Comparison of ENCODE assay signal across 8 cellular contexts in the genomic region with DNA sequence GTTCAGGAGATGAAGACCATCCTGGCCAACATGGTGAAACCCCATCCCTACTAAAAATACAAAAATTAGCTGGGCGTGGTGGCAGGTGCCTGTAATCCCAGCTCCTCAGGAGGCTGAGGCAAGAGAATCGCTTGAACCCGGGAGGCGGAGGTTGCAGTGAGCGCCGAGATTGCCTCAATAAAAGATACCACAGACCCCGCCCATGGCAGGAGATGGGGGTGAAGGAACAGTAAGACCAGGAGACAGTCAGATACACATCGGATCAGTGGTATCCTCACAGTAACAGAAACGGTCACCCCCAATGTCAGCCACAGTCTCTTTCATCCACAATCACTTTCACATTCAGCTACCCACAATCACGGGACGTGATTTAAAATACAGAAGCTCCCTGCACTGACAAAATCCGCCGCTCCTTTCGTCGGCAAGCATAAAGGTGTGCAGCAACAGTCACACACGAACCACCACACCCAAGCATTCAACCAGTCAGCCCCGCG. TPM values are rescaled to one million over a fixed set of nuclear protein-coding genes. Genes with fewer than 3 reads are reported as not detected.
DNase-seq lines count a peak whose midpoint lies in the region; ATAC-seq and TF ChIP-seq lines count a peak whose summit lies in the region.
"Not testable (repeated sequence)": the region's sequence is repeated elsewhere in the genome, so short reads cannot be mapped to it uniquely, and the experiment has no call there.

No MANE protein-coding gene starts in this region.

- BruUV-seq in OCI-LY7 (replicated peaks; lab: Mats Ljungman, UMichigan), result TSS peak; percentile 86

- peak overlapping the region; percentile 65 for H3K4me2 ChIP-seq in OCI-LY7 (ENCODE audit: low read length)

- H3K9me3 ChIP-seq in OCI-LY7 (ENCODE audit: low read length); mucosa of rectum (ENCODE audit: control insufficient read depth in 2 of 2, low read length in 2 of 2): not testable (repeated sequence)

- peaks cover 11% of the 10 kb centered on the region for H3K4me1 Mint-ChIP-seq in activated naive CD8-positive, alpha-beta T cell treated with anti-CD3 and anti-CD28 coated beads, Interleukin-2, amount 10 ng/mL, durations not matched to agents 7 days and 5 days
- H3K4me1 Mint-ChIP-seq in stimulated activated naive B cell treated with anti-CD40 and anti-IgM and Interleukin-4, amounts not matched to agents 10 μg/mL and 1 μg/mL and 100 μg/mL, for 72 hours, result peaks cover 7 to 23% of the 10 kb centered on the region in 2 donors

- POLR2A ChIA-PET in OCI-LY7 (lab: Charles Lee), result interaction anchor here (0.6 to 1.7 kb wide), 10 partner anchors 9 to 519 kb away, joined by 3 to 4 read pairs (median 3); partner anchors contain the start of genes ZNF570 and ZNF585A
- POLR2A ChIA-PET in activated naive CD8-positive, alpha-beta T cell treated with anti-CD3 and anti-CD28 coated beads, Interleukin-2, amount 10 ng/mL, durations not matched to agents 7 days and 5 days (lab: Charles Lee), result interaction anchor here (0.6 to 2.7 kb wide), 19 partner anchors 10 to 881 kb away, joined by 3 to 43 read pairs (median 4); partner anchors contain the start of genes ZNF345, ZNF383, ZNF420 and ZNF540

- H3K4me3 ChIP-seq in OCI-LY7 (ENCODE audit: low read depth, low read length, poor library complexity, severe bottlenecking) (peak overlapping the region; percentile 71), fibroblast of pulmonary artery (replicated peaks; ENCODE audit: low read depth, low read length) (peak overlapping the region; percentile 69), mucosa of rectum (ENCODE audit: low read length in 2 of 2) (peak overlapping the region; percentile 73 to 90)

- CTCF ChIA-PET in OCI-LY7 (lab: Charles Lee; ENCODE audit: unreplicated experiment), result not testable (repeated sequence)

- H3K27me3 Mint-ChIP-seq in activated naive CD8-positive, alpha-beta T cell treated with anti-CD3 and anti-CD28 coated beads, Interleukin-2, amount 10 ng/mL, durations not matched to agents 7 days and 5 days; stimulated activated naive B cell treated with anti-CD40 and anti-IgM and Interleukin-4, amounts not matched to agents 10 μg/mL and 1 μg/mL and 100 μg/mL, for 72 hours: not testable (repeated sequence)

- H4K20me1 ChIP-seq in OCI-LY7 (ENCODE audit: insufficient read depth, low read length), result not testable (repeated sequence)

- DNase-seq in COLO829 (ENCODE audit: low spot score), result peak; percentile 13
- not testable (repeated sequence) for DNase-seq in OCI-LY7 (ENCODE audit: low spot score); activated naive CD8-positive, alpha-beta T cell treated with anti-CD3 and anti-CD28 coated beads, Interleukin-2, amount 10 ng/mL, durations not matched to agents 7 days and 5 days; fibroblast of pulmonary artery (ENCODE audit: low read depth); stimulated activated naive B cell treated with anti-CD40 and anti-IgM and Interleukin-4, amounts not matched to agents 10 μg/mL and 1 μg/mL and 100 μg/mL, for 72 hours

- not testable (repeated sequence) for TF ChIP-seq CTCF in OCI-LY7 (conservative IDR thresholded peaks at IDR 0.05; ENCODE audit: low read length); fibroblast of pulmonary artery (IDR thresholded peaks at IDR 0.05; ENCODE audit: low read length, missing control alignments)

- H3K27ac Mint-ChIP-seq in activated naive CD8-positive, alpha-beta T cell treated with anti-CD3 and anti-CD28 coated beads, Interleukin-2, amount 10 ng/mL, durations not matched to agents 7 days and 5 days, result peak overlapping the region; percentile 97
- H3K27ac Mint-ChIP-seq in stimulated activated naive B cell treated with anti-CD40 and anti-IgM and Interleukin-4, amounts not matched to agents 10 μg/mL and 1 μg/mL and 100 μg/mL, for 72 hours, result peak overlapping the region; percentile 99

- peaks cover 19% of the 10 kb centered on the region for H3K36me3 Mint-ChIP-seq in activated naive CD8-positive, alpha-beta T cell treated with anti-CD3 and anti-CD28 coated beads, Interleukin-2, amount 10 ng/mL, durations not matched to agents 7 days and 5 days
- H3K36me3 Mint-ChIP-seq in stimulated activated naive B cell treated with anti-CD40 and anti-IgM and Interleukin-4, amounts not matched to agents 10 μg/mL and 1 μg/mL and 100 μg/mL, for 72 hours, result peaks cover 19 to 23% of the 10 kb centered on the region in 2 donors

- H3K79me2 ChIP-seq in OCI-LY7 (ENCODE audit: insufficient read depth, low read depth, low read length), result not testable (repeated sequence)

- intact Hi-C loops in OCI-LY7 (cut with micrococcal nuclease; ENCODE audit: unreplicated experiment), result loop anchor here (2.0 to 5.0 kb wide), 2 partner anchors 54 to 843 kb away; partner anchors contain the start of gene ZNF260

- ATAC-seq in GM21515 (IDR thresholded peaks at IDR 0.05; ENCODE audit: unreplicated experiment), result peak; percentile 22
- ATAC-seq in HG03159 (IDR thresholded peaks at IDR 0.05; ENCODE audit: unreplicated experiment), result peak; percentile 27
- peak; percentile 50 for ATAC-seq in activated naive CD8-positive, alpha-beta T cell treated with anti-CD3 and anti-CD28 coated beads, Interleukin-2, amount 10 ng/mL, durations not matched to agents 7 days and 5 days (ENCODE audit: low read depth)
- ATAC-seq in stimulated activated naive B cell treated with anti-CD40 and anti-IgM and Interleukin-4, amounts not matched to agents 10 μg/mL and 1 μg/mL and 100 μg/mL, for 72 hours (replicated peaks), result peak; percentile 40 to 41

- not testable (repeated sequence) for H3K27me3 ChIP-seq in mucosa of rectum (ENCODE audit: control insufficient read depth in 2 of 2, insufficient read depth in 2 of 2, low read length in 2 of 2)

- not testable (repeated sequence) for H3K9me2 ChIP-seq in OCI-LY7 (ENCODE audit: insufficient read depth, low read length)

- H3K36me3 ChIP-seq in OCI-LY7 (ENCODE audit: insufficient read depth, low read length), result peaks cover 16% of the 10 kb centered on the region
- H3K36me3 ChIP-seq in mucosa of rectum (ENCODE audit: control insufficient read depth in 2 of 2, insufficient read depth in 2 of 2, low read length in 2 of 2), result not testable (repeated sequence)

- not testable (repeated sequence) for H3K4me1 ChIP-seq in OCI-LY7 (ENCODE audit: insufficient read depth, low read length, poor library complexity, severe bottlenecking); mucosa of rectum (ENCODE audit: control insufficient read depth in 2 of 2, insufficient read depth in 2 of 2, low read length in 2 of 2)

- peak overlapping the region; percentile 30 for H3K27ac ChIP-seq in OCI-LY7 (ENCODE audit: low read depth, low read length, poor library complexity, severe bottlenecking)
- H3K27ac ChIP-seq in mucosa of rectum (ENCODE audit: low read depth in 2 of 2, low read length in 2 of 2), result peak overlapping the region; percentile 84 to 85

- H2AFZ ChIP-seq in OCI-LY7 (ENCODE audit: low read length), result peak overlapping the region; percentile 72; the same call in 1 of the 2 replicates

- H3K9me3 Mint-ChIP-seq in activated naive CD8-positive, alpha-beta T cell treated with anti-CD3 and anti-CD28 coated beads, Interleukin-2, amount 10 ng/mL, durations not matched to agents 7 days and 5 days, result peaks cover 19% of the 10 kb centered on the region
- peaks cover 11 to 12% of the 10 kb centered on the region in 2 donors for H3K9me3 Mint-ChIP-seq in stimulated activated naive B cell treated with anti-CD40 and anti-IgM and Interleukin-4, amounts not matched to agents 10 μg/mL and 1 μg/mL and 100 μg/mL, for 72 hours

- peak overlapping the region; percentile 60 to 85 for H3K9ac ChIP-seq in mucosa of rectum (ENCODE audit: low read depth in 1 of 2, low read length in 2 of 2)

- peak overlapping the region; percentile 96 for H3K4me3 Mint-ChIP-seq in activated naive CD8-positive, alpha-beta T cell treated with anti-CD3 and anti-CD28 coated beads, Interleukin-2, amount 10 ng/mL, durations not matched to agents 7 days and 5 days
- H3K4me3 Mint-ChIP-seq in stimulated activated naive B cell treated with anti-CD40 and anti-IgM and Interleukin-4, amounts not matched to agents 10 μg/mL and 1 μg/mL and 100 μg/mL, for 72 hours, result peak overlapping the region; percentile 96 to 99

RNA-seq across cellular contexts. Expression of gene ZNF527, which starts 0.5 kb away (rescaled TPM):
- 7.9 and 9.2 TPM in 2 replicates for total RNA-seq in OCI-LY7 (2014; rRNA removed; shearing (Covaris generic))
- total RNA-seq in OCI-LY7 (2022), result 5.4 and 9.6 TPM in 2 replicates
- 1 to 10 TPM; 8.7 to 9.0 TPM for total RNA-seq in activated naive CD8-positive, alpha-beta T cell treated with anti-CD3 and anti-CD28 coated beads, Interleukin-2, amount 10 ng/mL, durations not matched to agents 7 days and 5 days
